ENCODE assay signal across 8 cellular contexts in the genomic region with DNA sequence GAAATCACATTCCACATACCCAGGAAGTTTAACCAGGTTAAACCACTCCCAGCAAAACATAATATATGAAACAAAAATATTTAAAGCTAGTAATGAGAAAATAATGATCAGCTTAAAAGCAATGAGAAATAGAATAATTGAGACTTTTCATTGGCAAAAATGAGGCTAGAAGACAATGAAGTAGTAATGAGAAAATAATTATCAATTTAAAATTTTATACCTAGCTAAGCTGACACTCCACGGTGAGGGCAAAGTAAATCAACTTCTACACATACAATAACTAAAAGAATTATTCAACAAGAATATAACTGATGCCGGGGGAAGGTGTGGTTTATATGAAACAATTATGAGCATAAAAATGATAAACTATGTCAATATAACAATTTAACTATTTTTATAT.
"Had no signal": no experiment of that assay in that cellular context is flagged by ENCODE, and none has a peak within 500 bp of the region (broad histone marks: within the 10 kb centered on the region; RNA-seq: fewer than 3 reads in every experiment).

No MANE protein-coding gene starts in this region.

- H3K27ac Mint-ChIP-seq: GM23338, H9, IgD-negative memory B cell had no signal

- DNase-seq: H9, HCEC 1CT, KG1 had no signal

- H3K4me1 Mint-ChIP-seq: GM23338 had no signal

- H3K4me3 Mint-ChIP-seq: GM23338, H9, IgD-negative memory B cell had no signal

- H3K27me3 Mint-ChIP-seq: IgD-negative memory B cell had no signal

- FAIRE-seq: H1, H54, HTR-8/SVneo had no signal
